In genomic region chr6:24520929-24521546, GRCh38 we compare ENCODE assay signal across 8 cellular contexts. TPM values are rescaled to one million over a fixed set of nuclear protein-coding genes. Genes with fewer than 3 reads are reported as not detected.
A peak's percentile ranks its signal among the peaks of the same experiment; 100 is the strongest.
DNase-seq lines count a peak whose midpoint lies in the region; TF ChIP-seq lines count a peak whose summit lies in the region.

No MANE protein-coding gene starts in this region.

- TF ChIP-seq CTCF in Loucy (conservative IDR thresholded peaks at IDR 0.05; ENCODE audit: low read length), result peak; percentile 82
- TF ChIP-seq CTCF in fibroblast of villous mesenchyme (IDR thresholded peaks at IDR 0.05; ENCODE audit: insufficient read depth, low read depth, low read length), result peak; percentile 79
- TF ChIP-seq CTCF in progenitor cell of endocrine pancreas (IDR thresholded peaks at IDR 0.05; ENCODE audit: unreplicated experiment), result peak; percentile 69
- peak in 1 of 4 experiments; percentile 46 for TF ChIP-seq CTCF in sigmoid colon (IDR thresholded peaks at IDR 0.05)

- H3K27ac ChIP-seq in sigmoid colon, result no peak overlapping the region

- H3K4me3 ChIP-seq in Loucy (ENCODE audit: low read length, poor library complexity, severe bottlenecking) (no peak overlapping the region), fibroblast of villous mesenchyme (ENCODE audit: low read depth, low read length) (no peak overlapping the region), sigmoid colon (no peak overlapping the region)

- H3K9me3 Mint-ChIP-seq in progenitor cell of endocrine pancreas (ENCODE audit: low read depth), result no peaks in the 10 kb centered on the region

- no peaks in the 10 kb centered on the region for H3K9me2 ChIP-seq in Loucy (replicated peaks; ENCODE audit: low read depth, low read length)

- H3K27me3 Mint-ChIP-seq in progenitor cell of endocrine pancreas, result no peaks in the 10 kb centered on the region

- peaks cover 5% of the 10 kb centered on the region for H3K4me1 Mint-ChIP-seq in progenitor cell of endocrine pancreas (ENCODE audit: low read depth)

- H3K4me2 ChIP-seq in Loucy (ENCODE audit: low read depth, low read length, poor library complexity, severe bottlenecking), result no peak overlapping the region

- no peaks in the 10 kb centered on the region for H3K27me3 ChIP-seq in Loucy (ENCODE audit: insufficient read depth, low read length, poor library complexity, severe bottlenecking)
- no peaks in the 10 kb centered on the region for H3K27me3 ChIP-seq in sigmoid colon

- no peak overlapping the region for H3K9ac ChIP-seq in Loucy (ENCODE audit: low read depth, low read length, poor library complexity, severe bottlenecking)

- no peaks in the 10 kb centered on the region for H3F3A ChIP-seq in Loucy (ENCODE audit: low read depth)

- no peaks in the 10 kb centered on the region for H3K9me3 ChIP-seq in Loucy (ENCODE audit: insufficient read depth, low read depth, low read length)
- H3K9me3 ChIP-seq in sigmoid colon, result no peaks in the 10 kb centered on the region

- WGBS in sigmoid colon, 2 donors, result 29 to 38% methylated on average over 6 of the region's 6 CpGs

- peaks cover 11% of the 10 kb centered on the region; the same call in 1 of the 2 replicates for H3K79me2 ChIP-seq in Loucy (ENCODE audit: insufficient read depth, low read length)

- H3K27ac Mint-ChIP-seq in progenitor cell of endocrine pancreas, result no peak overlapping the region

- H3K4me3 Mint-ChIP-seq in progenitor cell of endocrine pancreas (ENCODE audit: low read depth), result no peak overlapping the region

- intact Hi-C loops in sigmoid colon (cut with DNase I), result loop anchor here (5.0 kb wide), 1 partner anchor 89 kb away; no protein-coding TSS in a partner anchor

- H2AFZ ChIP-seq in Loucy (ENCODE audit: low read length), result no peak overlapping the region

- TF ChIP-seq POLR2A in sigmoid colon (IDR thresholded peaks at IDR 0.05), result no peak

- H4K20me1 ChIP-seq in Loucy (ENCODE audit: insufficient read depth, low read length, poor library complexity, severe bottlenecking), result no peaks in the 10 kb centered on the region

- peak; percentile 22 for DNase-seq in NK-92 treated with Interleukin-12 subunit alpha and Interleukin-12 subunit beta, amount 100 ng/mL, for 24 hours (lab: John Stamatoyannopoulos, UW)
- DNase-seq in NK-92 (lab: John Stamatoyannopoulos, UW; ENCODE audit: unreplicated experiment), result no peak
- peak; percentile 23 for DNase-seq in H4 (ENCODE audit: low spot score)
- DNase-seq in activated CD8-positive, alpha-beta memory T cell treated with anti-CD3 and anti-CD28 coated beads for 24 hours, result peak; percentile 63
- peak; percentile 28 for DNase-seq in fibroblast of villous mesenchyme (ENCODE audit: low read depth)
- DNase-seq in progenitor cell of endocrine pancreas (ENCODE audit: low spot score, unreplicated experiment), result no peak
- no peak for DNase-seq in sigmoid colon

- no peak for TF ChIP-seq EP300 in sigmoid colon (IDR thresholded peaks at IDR 0.05)

- H3K36me3 ChIP-seq in Loucy (ENCODE audit: insufficient read depth, low read length) (no peaks in the 10 kb centered on the region), sigmoid colon (peaks cover 0 to 7% (median 0%) of the 10 kb centered on the region in 4 donors)

- H3K36me3 Mint-ChIP-seq in progenitor cell of endocrine pancreas (ENCODE audit: insufficient read depth), result no peaks in the 10 kb centered on the region

- H3K4me1 ChIP-seq in Loucy (ENCODE audit: insufficient read depth, low read length, poor library complexity, severe bottlenecking) (peaks cover 14% of the 10 kb centered on the region), sigmoid colon (no peaks in the 10 kb centered on the region)

RNA-seq across cellular contexts. Expression of gene ALDH5A1, which starts 26.3 kb away (rescaled TPM):
- total RNA-seq in H4 (2014; rRNA removed; shearing (Covaris generic)), result 1.7 and 2.0 TPM in 2 replicates
- total RNA-seq in fibroblast of villous mesenchyme (0.64 and 2.6 TPM in 2 replicates), progenitor cell of endocrine pancreas (14.5 and 14.6 TPM in 2 replicates), sigmoid colon (1 to 10 TPM; 2.6 to 5.0 (median 2.9) TPM)
- 1 to 10 TPM; 2.4 to 4.5 (median 2.8) TPM for polyA plus RNA-seq in sigmoid colon

RNA-seq across cellular contexts. Expression of gene GPLD1, which starts 31.7 kb away (rescaled TPM):
- total RNA-seq in H4 (2014; rRNA removed; shearing (Covaris generic)), result 0.08 TPM in 1 of 2 replicates, not detected in the other
- total RNA-seq in fibroblast of villous mesenchyme (under 0.01 and 0.43 TPM in 2 replicates), progenitor cell of endocrine pancreas (6.6 and 7.4 TPM in 2 replicates), sigmoid colon (1 to 10 TPM; 4.8 to 7.2 (median 5.6) TPM)
- under 1 TPM in 2 of 3 donors, not detected in 1; 0.52 to 0.60 TPM for polyA plus RNA-seq in sigmoid colon

Comparison
In these comparisons a context has a peak if more than half of its experiments do, and no peak if none do; other contexts are left out.
1. DNase-seq: peak in NK-92 treated with Interleukin-12 subunit alpha and Interleukin-12 subunit beta, amount 100 ng/mL, for 24 hours (single experiment), H4 (single experiment), activated CD8-positive, alpha-beta memory T cell treated with anti-CD3 and anti-CD28 coated beads for 24 hours (single experiment) and fibroblast of villous mesenchyme (single experiment); none in NK-92 (single experiment), progenitor cell of endocrine pancreas (single experiment) and sigmoid colon (single experiment).